In the genomic region with DNA sequence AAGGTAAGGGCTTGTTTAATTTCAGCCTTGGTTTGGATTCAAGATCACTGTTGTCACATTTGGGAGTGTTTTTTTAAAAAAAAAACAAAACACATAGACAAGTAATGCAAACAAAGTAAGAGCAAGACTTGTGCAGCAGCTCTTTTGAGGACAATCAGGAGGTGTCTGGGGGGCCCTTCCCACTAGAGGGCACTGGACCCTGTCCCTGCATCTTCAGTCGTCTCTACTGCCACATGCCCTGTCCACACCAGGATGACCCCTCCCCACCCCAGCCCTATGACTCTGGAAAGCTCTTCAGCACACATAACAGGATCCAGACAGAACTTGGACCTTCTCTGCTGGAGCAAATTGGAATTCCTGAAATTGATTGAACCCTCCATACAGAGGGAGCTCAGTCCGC, we compare ENCODE assay signal across 9 cellular contexts.
A peak's percentile ranks its signal among the peaks of the same experiment; 100 is the strongest.
DNase-seq lines count a peak whose midpoint lies in the region; ATAC-seq, FAIRE-seq and TF ChIP-seq lines count a peak whose summit lies in the region.
"Had no signal": no experiment of that assay in that cellular context is flagged by ENCODE, and none has a peak within 500 bp of the region (broad histone marks: within the 10 kb centered on the region; RNA-seq: fewer than 3 reads in every experiment).

No MANE protein-coding gene starts in this region.

- no peak for TF ChIP-seq CTCF in CD8-positive, alpha-beta T cell (IDR thresholded peaks at IDR 0.05)
- TF ChIP-seq CTCF in PC-9 (conservative IDR thresholded peaks at IDR 0.05): peak; percentile 55
- TF ChIP-seq CTCF in nephron progenitor cell (IDR thresholded peaks at IDR 0.05): peak; percentile 56

- FAIRE-seq in GM19239 (lab: Jason Lieb, UNC): peak; percentile 35
- FAIRE-seq: islet of Langerhans had no signal

- no peak overlapping the region for H3K4me3 ChIP-seq in CD8-positive, alpha-beta T cell (ENCODE audit: low read depth, low read length)
- H3K4me3 ChIP-seq in PC-9: no peak overlapping the region

- no peak overlapping the region for H3K27ac ChIP-seq in CD8-positive, alpha-beta T cell (ENCODE audit: low read depth, low read length)
- H3K27ac ChIP-seq in PC-9 (no peak overlapping the region), epithelial cell of prostate (peak overlapping the region; percentile 25)

- no peaks in the 10 kb centered on the region for H3K9me2 ChIP-seq in PC-9 (ENCODE audit: insufficient read depth)

- H3K79me2 ChIP-seq in PC-9 (ENCODE audit: low read depth): no peaks in the 10 kb centered on the region

- no peaks in the 10 kb centered on the region for H3K36me3 ChIP-seq in CD8-positive, alpha-beta T cell (ENCODE audit: insufficient read depth, low read length)
- H3K36me3 ChIP-seq in PC-9 (ENCODE audit: low read depth): no peaks in the 10 kb centered on the region

- H3K4me2 ChIP-seq in PC-9: no peak overlapping the region

- H3K27me3 Mint-ChIP-seq in CD8-positive, alpha-beta T cell (ENCODE audit: low read depth): no peaks in the 10 kb centered on the region
- H3K27me3 Mint-ChIP-seq in nephron progenitor cell (ENCODE audit: low read depth, poor library complexity): no peaks in the 10 kb centered on the region

- peaks cover 7% of the 10 kb centered on the region for H3K4me1 ChIP-seq in CD8-positive, alpha-beta T cell (ENCODE audit: insufficient read depth, low read length)
- no peaks in the 10 kb centered on the region for H3K4me1 ChIP-seq in PC-9 (replicated peaks; ENCODE audit: insufficient read depth)

- no TSS peak for BruUV-seq in PC-9 (replicated peaks; lab: Mats Ljungman, UMichigan)

- no peak for ATAC-seq in CD8-positive, alpha-beta T cell
- ATAC-seq in HG03097 (IDR thresholded peaks at IDR 0.05; ENCODE audit: low FRiP score, unreplicated experiment): no peak

- H3F3A ChIP-seq in PC-9 (ENCODE audit: insufficient read depth, low read depth): no peaks in the 10 kb centered on the region

- H3K36me3 Mint-ChIP-seq in CD8-positive, alpha-beta T cell: no peaks in the 10 kb centered on the region
- peaks cover 19% of the 10 kb centered on the region for H3K36me3 Mint-ChIP-seq in nephron progenitor cell (ENCODE audit: low read depth)

- peaks cover 10% of the 10 kb centered on the region for H3K4me1 Mint-ChIP-seq in CD8-positive, alpha-beta T cell (ENCODE audit: low read depth)
- peaks cover 12% of the 10 kb centered on the region for H3K4me1 Mint-ChIP-seq in nephron progenitor cell

- intact Hi-C loops in CD8-positive, alpha-beta T cell (cut with DNase I, micrococcal nuclease): no loop called here
- intact Hi-C loops in PC-9 (cut with micrococcal nuclease; ENCODE audit: unreplicated experiment): loop anchor here (5.0 to 10.0 kb wide), 2 partner anchors 127 to 394 kb away; no protein-coding TSS in a partner anchor

- no peak overlapping the region for H3K4me3 Mint-ChIP-seq in CD8-positive, alpha-beta T cell
- no peak overlapping the region for H3K4me3 Mint-ChIP-seq in nephron progenitor cell

- DNase-seq in CD8-positive, alpha-beta T cell: no peak
- peak; percentile 8 for DNase-seq in GM19239 (ENCODE audit: insufficient read length, low spot score)
- peak in 1 of 2 experiments; percentile 5 for DNase-seq in PC-9
- DNase-seq in epithelial cell of prostate (ENCODE audit: low read depth, low spot score): no peak
- peak; percentile 36 for DNase-seq in nephron progenitor cell
- no peak for DNase-seq in SIG-M5 treated with dmso at 0.1 percent for 504 hours (lab: John Stamatoyannopoulos, UW; ENCODE audit: unreplicated experiment)
- no peak for DNase-seq in NCI-H446 treated with DMSO at 0.1 percent for 48 hours (lab: John Stamatoyannopoulos, UW)

- CTCF ChIA-PET in CD8-positive, alpha-beta T cell (lab: Charles Lee): interaction anchor here (1.0 to 2.0 kb wide), 3 partner anchors 13 to 77 kb away, joined by 3 to 5 read pairs (median 4); no protein-coding TSS in a partner anchor
- CTCF ChIA-PET in PC-9 (lab: Charles Lee): interaction anchor here (0.7 to 2.6 kb wide), 5 partner anchors 33 to 574 kb away, joined by 3 to 14 read pairs (median 9); no protein-coding TSS in a partner anchor

- POLR2A ChIA-PET in CD8-positive, alpha-beta T cell (lab: Charles Lee): no interaction called here
- POLR2A ChIA-PET in PC-9 (lab: Charles Lee; ENCODE audit: unreplicated experiment): no interaction called here

- no peaks in the 10 kb centered on the region for H3K9me3 ChIP-seq in CD8-positive, alpha-beta T cell (ENCODE audit: low read length)
- no peaks in the 10 kb centered on the region for H3K9me3 ChIP-seq in PC-9 (ENCODE audit: insufficient read depth, low read depth)

- H4K20me1 ChIP-seq in PC-9 (ENCODE audit: insufficient read depth): no peaks in the 10 kb centered on the region

- H3K27me3 ChIP-seq in CD8-positive, alpha-beta T cell (ENCODE audit: insufficient read depth, low read length): no peaks in the 10 kb centered on the region
- H3K27me3 ChIP-seq in PC-9 (ENCODE audit: insufficient read depth, low read depth): no peaks in the 10 kb centered on the region

- H2AFZ ChIP-seq in PC-9: no peak overlapping the region

- no peaks in the 10 kb centered on the region for H3K9me3 Mint-ChIP-seq in CD8-positive, alpha-beta T cell
- H3K9me3 Mint-ChIP-seq in nephron progenitor cell: no peaks in the 10 kb centered on the region

- peak overlapping the region; percentile 73 for H3K27ac Mint-ChIP-seq in CD8-positive, alpha-beta T cell
- H3K27ac Mint-ChIP-seq in nephron progenitor cell: no peak overlapping the region

Comparison
In these comparisons a context has a peak if more than half of its experiments do, and no peak if none do; other contexts are left out.
1. DNase-seq: peak in GM19239 (single experiment) and nephron progenitor cell (single experiment); none in CD8-positive, alpha-beta T cell (0 of 7), epithelial cell of prostate (single experiment), SIG-M5 treated with dmso at 0.1 percent for 504 hours (single experiment) and NCI-H446 treated with DMSO at 0.1 percent for 48 hours (single experiment).